In the genomic region with DNA sequence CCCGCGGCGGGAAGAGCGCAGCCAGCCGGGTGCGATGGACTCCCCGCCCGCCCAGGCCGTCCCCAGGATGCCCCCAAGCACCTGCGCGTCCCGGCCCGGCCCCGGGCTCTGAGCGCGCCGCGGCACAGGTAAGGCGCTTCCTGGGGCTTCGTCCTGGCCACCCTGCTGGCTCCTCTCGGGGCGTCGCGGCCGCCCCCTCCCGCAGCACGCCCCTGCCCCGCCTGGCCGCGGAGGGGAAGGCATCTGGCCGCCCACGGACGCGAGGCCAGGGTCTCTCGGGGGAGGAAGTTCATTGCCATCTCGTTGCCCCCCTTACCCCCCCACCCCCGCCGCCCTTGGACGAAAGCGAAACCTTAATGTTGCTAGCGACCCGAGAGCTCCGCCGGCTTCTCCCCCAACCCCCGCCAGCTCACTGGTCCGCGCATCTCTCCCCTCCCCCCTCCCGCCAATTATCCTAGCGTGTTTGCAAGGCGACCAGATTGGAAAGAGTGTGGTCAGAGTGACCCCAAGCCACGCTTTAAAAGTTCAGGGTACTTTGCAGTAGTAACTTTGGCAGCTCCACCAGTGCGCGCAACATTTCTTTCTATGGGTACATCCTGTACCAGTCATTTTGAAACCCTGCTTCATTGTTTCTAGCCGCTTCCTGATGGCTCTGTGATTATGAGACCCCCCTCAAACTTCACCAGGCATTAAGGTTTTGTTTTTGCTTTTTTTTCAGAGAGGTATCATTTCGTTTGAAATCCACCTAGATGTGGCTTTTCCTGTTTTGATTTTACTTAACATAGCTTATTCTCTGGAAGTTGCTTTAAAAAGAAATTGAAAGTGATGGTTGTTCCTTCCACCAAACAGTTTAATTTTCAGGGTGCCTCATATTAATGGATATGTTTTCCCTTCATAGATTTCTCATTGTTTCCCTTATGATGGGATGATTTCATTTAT, we compare ENCODE assay signal across 8 cellular contexts. TPM values are rescaled to one million over a fixed set of nuclear protein-coding genes. Genes with fewer than 3 reads are reported as not detected.
DNase-seq lines count a peak whose midpoint lies in the region; ATAC-seq, FAIRE-seq and TF ChIP-seq lines count a peak whose summit lies in the region.

No MANE protein-coding gene starts in this region.

- DNase-seq in GM23338 (ENCODE audit: low spot score) (peak; percentile 75), LoVo (ENCODE audit: low spot score) (peak; percentile 30), H1 (ENCODE audit: low read depth in 1 of 2, low spot score in 2 of 2) (peak in 1 of 2 experiments; percentile 70), HT-29 (ENCODE audit: low spot score) (no peak)
- DNase-seq in activated CD4-positive, alpha-beta T cell treated with anti-CD3 and anti-CD28 coated beads, Interleukin-2, amount 50 U/mL, for 48 hours: peak; percentile 54 to 63
- peak; percentile 33 to 61 for DNase-seq in stimulated activated CD8-positive, alpha-beta memory T cell treated with anti-CD3 and anti-CD28 coated beads, Interleukin-7, amount 100 ng/mL, for 48 hours (ENCODE audit: extremely low read depth in 1 of 2, low read depth in 1 of 2)

- H3K4me3 Mint-ChIP-seq in GM23338: peak overlapping the region; percentile 80

- no peaks in the 10 kb centered on the region for H3K36me3 Mint-ChIP-seq in GM23338 (ENCODE audit: low read depth)

- no peak overlapping the region for H4K91ac ChIP-seq in H1 (replicated peaks; ENCODE audit: insufficient read length, low read length)

- H3K4me2 ChIP-seq in GM23338 (peak overlapping the region; percentile 99), H1 (ENCODE audit: insufficient read depth in 1 of 2, low read depth in 2 of 2, low read length in 2 of 2) (peak overlapping the region; percentile 95 to 98)

- H3K4ac ChIP-seq in H1 (replicated peaks; ENCODE audit: insufficient read length, low read depth, low read length): no peak overlapping the region

- H3K79me2 ChIP-seq in GM23338 (replicated peaks; ENCODE audit: insufficient read depth) (no peaks in the 10 kb centered on the region), H1 (ENCODE audit: control insufficient read depth in 1 of 2, insufficient read depth in 2 of 2, low read length in 2 of 2) (no peaks in the 10 kb centered on the region)

- TF ChIP-seq RAD21 in H1 (IDR thresholded peaks at IDR 0.05 in 1 of 2, conservative IDR thresholded peaks at IDR 0.05 in 1 of 2; ENCODE audit: low read depth in 2 of 2, low read length in 2 of 2): no peak

- TF ChIP-seq POLR2A in H1 (IDR thresholded peaks at IDR 0.05; ENCODE audit: control extremely low read depth in 1 of 2, low read depth in 2 of 2, low read length in 2 of 2): no peak

- H3K27me3 ChIP-seq in GM23338 (ENCODE audit: insufficient read depth) (peaks cover 54% of the 10 kb centered on the region), H1 (replicated peaks in 1 of 4; ENCODE audit: control insufficient read depth in 3 of 4, extremely low read depth in 1 of 4, insufficient read depth in 3 of 4, low read length in 3 of 4) (peaks cover 17 to 35% (median 30%) of the 10 kb centered on the region in 4 experiments), muscle layer of duodenum (ENCODE audit: low read depth, low read length) (no peaks in the 10 kb centered on the region)

- no peak overlapping the region for H4K8ac ChIP-seq in H1 (ENCODE audit: extremely low read depth, insufficient read depth, low read length)

- TF ChIP-seq EP300 in H1 (IDR thresholded peaks at IDR 0.05; ENCODE audit: borderline replicate concordance in 1 of 2, low read depth in 2 of 2, low read length in 2 of 2): no peak

- H3K27ac ChIP-seq in GM23338 (ENCODE audit: low read depth) (no peak overlapping the region), H1 (ENCODE audit: low read depth, low read length) (no peak overlapping the region), muscle layer of duodenum (ENCODE audit: low read length) (peak overlapping the region; percentile 50)

- H2BK5ac ChIP-seq in H1 (ENCODE audit: low read depth, low read length): no peak overlapping the region

- no peak overlapping the region for H2BK20ac ChIP-seq in H1 (ENCODE audit: low read length)

- H3K79me1 ChIP-seq in H1 (ENCODE audit: low read depth, low read length): no peaks in the 10 kb centered on the region

- H3K14ac ChIP-seq in H1 (ENCODE audit: insufficient read length): no peak overlapping the region

- no peak overlapping the region for H2BK15ac ChIP-seq in H1 (ENCODE audit: low read length)

- no peak overlapping the region for H3K27ac Mint-ChIP-seq in GM23338

- POLR2A ChIA-PET in H1 (lab: Charles Lee; ENCODE audit: partially characterized antibody): interaction anchor here (1.0 to 1.5 kb wide), 2 partner anchors 9 to 22 kb away, joined by 3 to 4 read pairs; no protein-coding TSS in a partner anchor

- no peaks in the 10 kb centered on the region; the same call in 1 of the 2 replicates for H3K9me2 ChIP-seq in GM23338 (ENCODE audit: insufficient read depth)

- ATAC-seq in GM23338: peak; percentile 80

- no peak overlapping the region for H3K23ac ChIP-seq in H1 (ENCODE audit: insufficient read length)

- no peak overlapping the region for H3K56ac ChIP-seq in H1 (replicated peaks; ENCODE audit: insufficient read length, low read depth, low read length)

- H4K5ac ChIP-seq in H1 (ENCODE audit: insufficient read length, low read depth, low read length): no peak overlapping the region

- H3K9ac ChIP-seq in H1 (replicated peaks in 1 of 4; ENCODE audit: extremely low read depth in 1 of 4, low read depth in 3 of 4, low read length in 3 of 4): peak overlapping the region in 2 of 4 experiments; percentile 10 to 57; a peak in 2 of 7 replicates

- no peak overlapping the region for H2AK5ac ChIP-seq in H1 (ENCODE audit: low read depth, low read length)

- peak; percentile 16 for TF ChIP-seq CTCF in GM12873 (IDR thresholded peaks at IDR 0.05; ENCODE audit: insufficient read depth, low read depth, low read length, missing control alignments)
- no peak for TF ChIP-seq CTCF in GM23338 (conservative IDR thresholded peaks at IDR 0.05; ENCODE audit: low read depth in 2 of 2)
- no peak for TF ChIP-seq CTCF in H1 (IDR thresholded peaks at IDR 0.05; ENCODE audit: control extremely low read depth in 1 of 3, insufficient read depth in 1 of 3, low read depth in 1 of 3, low read length in 3 of 3)

- 7% methylated on average over 14 of the region's 55 CpGs; no CpG with 5 or more reads in 1 of the 2 experiments for WGBS in H1 (ENCODE audit: extremely low coverage in 1 of 2, insufficient coverage in 1 of 2, insufficient read length in 1 of 2, insufficient replicate concordance in 2 of 2, low coverage in 1 of 2, low lambda C conversion rate in 2 of 2, missing lambda C conversion rate in 1 of 2), 2 experiments

- H3K36me3 ChIP-seq in GM23338 (ENCODE audit: insufficient read depth) (no peaks in the 10 kb centered on the region), H1 (ENCODE audit: control insufficient read depth in 2 of 4, insufficient read depth in 4 of 4, low read length in 3 of 4) (no peaks in the 10 kb centered on the region), muscle layer of duodenum (ENCODE audit: control insufficient read depth in 1 of 2, insufficient read depth in 2 of 2, low read length in 2 of 2) (no peaks in the 10 kb centered on the region)

- H3K23me2 ChIP-seq in H1 (ENCODE audit: low read depth, low read length): peaks cover 16% of the 10 kb centered on the region

- H2BK120ac ChIP-seq in H1 (replicated peaks; ENCODE audit: low read depth, low read length): no peak overlapping the region

- peaks cover 25% of the 10 kb centered on the region for H3K27me3 Mint-ChIP-seq in GM23338 (ENCODE audit: insufficient read depth, low read depth, poor library complexity)

- CTCF ChIA-PET in H1 (lab: Charles Lee; ENCODE audit: partially characterized antibody): interaction anchor here (0.7 kb wide), 1 partner anchor 51 kb away, joined by 3 read pairs; no protein-coding TSS in a partner anchor

- H4K20me1 ChIP-seq in GM23338 (replicated peaks; ENCODE audit: insufficient read depth) (no peaks in the 10 kb centered on the region), H1 (replicated peaks in 1 of 2; ENCODE audit: control insufficient read depth in 1 of 2, insufficient read depth in 2 of 2, low read length in 2 of 2) (peaks cover 0 to 3% of the 10 kb centered on the region in 2 experiments)

- no peak for FAIRE-seq in H1 (lab: Jason Lieb, UNC)

- peak overlapping the region; percentile 19; the same call in 1 of the 2 replicates for H3K18ac ChIP-seq in H1 (ENCODE audit: extremely low read depth, low read length)

- H2BK12ac ChIP-seq in H1 (ENCODE audit: low read depth, low read length): no peak overlapping the region; the same call in 1 of the 2 replicates

- H3K9me3 ChIP-seq in H1 (ENCODE audit: insufficient read depth in 2 of 2, low read depth in 1 of 2, low read length in 1 of 2) (no peaks in the 10 kb centered on the region), muscle layer of duodenum (ENCODE audit: control insufficient read depth in 1 of 2, low read length in 2 of 2) (no peaks in the 10 kb centered on the region)

- H3K4me1 ChIP-seq in GM23338 (ENCODE audit: insufficient read depth) (peaks cover 9% of the 10 kb centered on the region; the same call in 1 of the 2 replicates), H1 (replicated peaks in 1 of 4; ENCODE audit: control insufficient read depth in 3 of 4, insufficient read depth in 4 of 4, low read length in 3 of 4) (peaks cover 0 to 8% (median 4%) of the 10 kb centered on the region in 4 experiments; a peak in 5 of 7 replicates), muscle layer of duodenum (ENCODE audit: control insufficient read depth in 1 of 2, insufficient read depth in 2 of 2, low read length in 2 of 2) (peaks cover 4 to 23% of the 10 kb centered on the region in 2 donors)

- H3K4me1 Mint-ChIP-seq in GM23338: peaks cover 13% of the 10 kb centered on the region

- no peaks in the 10 kb centered on the region for H3F3A ChIP-seq in GM23338 (replicated peaks; ENCODE audit: low read depth)

- no peaks in the 10 kb centered on the region for H3K9me3 Mint-ChIP-seq in GM23338

- H3K4me3 ChIP-seq in GM23338 (peak overlapping the region; percentile 85), H1 (ENCODE audit: extremely low read depth in 1 of 4, insufficient read depth in 2 of 4, low read depth in 3 of 4, low read length in 4 of 4) (peak overlapping the region; percentile 62 to 86 (median 66)), muscle layer of duodenum (ENCODE audit: low read depth in 1 of 2, low read length in 2 of 2) (peak overlapping the region; percentile 60 to 85)

- H2AFZ ChIP-seq in GM23338 (peak overlapping the region; percentile 96), H1 (ENCODE audit: low read length) (peak overlapping the region; percentile 94)

RNA-seq across cellular contexts. Expression of gene TBC1D1, which starts 0.6 kb away (rescaled TPM):
- total RNA-seq in GM23338 (2014; rRNA removed; shearing (Covaris generic)): 137 and 151 TPM in 2 replicates
- polyA plus RNA-seq in GM23338 (2016; fragmentation: Nextera tagmentation; extraction: Ambion mirVana) (50.7 and 53.9 TPM in 2 replicates), H1 (2011; rRNA removed) (96.9 and 101 TPM in 2 replicates)
- total RNA-seq in H1 (2021; fragmentation: NEBNext Ultra II Directional; extraction: Animal tissue kit (Norgen Biotek cat#: 25700)): 147 and 162 TPM in 2 replicates
- 89.9 TPM for polyA plus RNA-seq in H1 (2011; cell fraction: cytosol; rRNA removed)
- 105 TPM for polyA plus RNA-seq in H1 (2011; cell fraction: nucleus; rRNA removed)
- polyA plus RNA-seq in H1 (2012, experiment 1 of 2): 111 to 141 TPM (median 124 TPM) in 4 replicates
- polyA plus RNA-seq in H1 (2012, experiment 2 of 2): 33.4 TPM
- polyA plus RNA-seq in H1 (2013, experiment 1 of 2): 90.6 TPM
- polyA plus RNA-seq in H1 (2013, experiment 2 of 2): 93.6 TPM
- polyA minus RNA-seq in H1 (2011; rRNA and poly(A)+ RNA removed): 98.3 and 102 TPM in 2 replicates
- polyA minus RNA-seq in H1 (2011; cell fraction: cytosol; rRNA and poly(A)+ RNA removed): 73.0 TPM
- polyA minus RNA-seq in H1 (2011; cell fraction: nucleus; rRNA and poly(A)+ RNA removed): 70.9 TPM
- 90.9 and 104 TPM in 2 replicates for total RNA-seq in HT-29 (2014; rRNA removed; shearing (Covaris generic))
